1 cellular context compared by ENCODE assay signal in the genomic region with DNA sequence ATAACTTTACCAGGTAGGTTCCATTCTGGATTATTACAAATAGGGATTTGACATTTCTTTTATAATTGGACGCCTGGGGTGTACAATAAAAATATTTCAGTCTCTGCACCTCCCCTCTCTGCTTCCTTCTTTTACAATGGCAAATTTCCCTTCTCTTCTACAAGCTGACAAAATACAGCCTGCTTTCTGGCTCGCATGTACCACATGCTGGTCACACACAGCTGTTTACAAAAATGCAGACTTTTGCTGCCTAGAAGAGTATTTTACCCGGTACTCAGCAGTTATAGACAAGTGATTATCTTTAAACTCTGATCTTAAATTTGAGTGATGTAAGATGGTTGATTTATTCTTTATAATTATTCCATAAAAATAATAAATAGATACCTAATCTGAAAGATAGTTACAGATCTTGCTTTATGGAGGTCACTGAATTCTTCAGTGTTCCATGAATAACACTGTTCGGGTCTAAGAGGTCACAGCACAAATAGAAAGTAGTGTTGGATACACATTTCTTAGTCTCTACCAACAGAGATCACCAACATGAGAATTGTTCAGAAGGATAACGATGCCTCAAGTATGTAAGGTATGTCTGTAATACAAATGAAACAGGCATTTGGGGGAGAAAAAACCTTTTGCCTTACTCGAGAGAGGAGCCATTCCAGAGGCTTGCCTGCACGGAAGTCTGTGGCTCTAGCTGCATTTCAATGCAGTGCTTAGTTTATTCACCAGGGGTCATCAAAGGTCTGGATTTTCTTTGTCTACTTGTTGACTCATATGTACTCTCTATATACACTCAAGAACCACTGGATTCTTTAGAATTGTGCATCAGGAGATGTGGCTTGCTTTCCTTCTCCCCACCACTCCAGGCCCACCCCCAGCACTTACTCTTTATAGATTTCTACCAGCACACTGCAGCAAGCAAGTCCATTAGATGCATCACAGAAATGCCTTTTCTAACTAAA.
TF ChIP-seq lines count a peak whose summit lies in the region.

No MANE protein-coding gene starts in this region.

TF ChIP-seq in HepG2, 621 proteins besides CTCF, POLR2A, EP300 and RAD21 (continued from another document):
- TF ChIP-seq, protein P1, sequence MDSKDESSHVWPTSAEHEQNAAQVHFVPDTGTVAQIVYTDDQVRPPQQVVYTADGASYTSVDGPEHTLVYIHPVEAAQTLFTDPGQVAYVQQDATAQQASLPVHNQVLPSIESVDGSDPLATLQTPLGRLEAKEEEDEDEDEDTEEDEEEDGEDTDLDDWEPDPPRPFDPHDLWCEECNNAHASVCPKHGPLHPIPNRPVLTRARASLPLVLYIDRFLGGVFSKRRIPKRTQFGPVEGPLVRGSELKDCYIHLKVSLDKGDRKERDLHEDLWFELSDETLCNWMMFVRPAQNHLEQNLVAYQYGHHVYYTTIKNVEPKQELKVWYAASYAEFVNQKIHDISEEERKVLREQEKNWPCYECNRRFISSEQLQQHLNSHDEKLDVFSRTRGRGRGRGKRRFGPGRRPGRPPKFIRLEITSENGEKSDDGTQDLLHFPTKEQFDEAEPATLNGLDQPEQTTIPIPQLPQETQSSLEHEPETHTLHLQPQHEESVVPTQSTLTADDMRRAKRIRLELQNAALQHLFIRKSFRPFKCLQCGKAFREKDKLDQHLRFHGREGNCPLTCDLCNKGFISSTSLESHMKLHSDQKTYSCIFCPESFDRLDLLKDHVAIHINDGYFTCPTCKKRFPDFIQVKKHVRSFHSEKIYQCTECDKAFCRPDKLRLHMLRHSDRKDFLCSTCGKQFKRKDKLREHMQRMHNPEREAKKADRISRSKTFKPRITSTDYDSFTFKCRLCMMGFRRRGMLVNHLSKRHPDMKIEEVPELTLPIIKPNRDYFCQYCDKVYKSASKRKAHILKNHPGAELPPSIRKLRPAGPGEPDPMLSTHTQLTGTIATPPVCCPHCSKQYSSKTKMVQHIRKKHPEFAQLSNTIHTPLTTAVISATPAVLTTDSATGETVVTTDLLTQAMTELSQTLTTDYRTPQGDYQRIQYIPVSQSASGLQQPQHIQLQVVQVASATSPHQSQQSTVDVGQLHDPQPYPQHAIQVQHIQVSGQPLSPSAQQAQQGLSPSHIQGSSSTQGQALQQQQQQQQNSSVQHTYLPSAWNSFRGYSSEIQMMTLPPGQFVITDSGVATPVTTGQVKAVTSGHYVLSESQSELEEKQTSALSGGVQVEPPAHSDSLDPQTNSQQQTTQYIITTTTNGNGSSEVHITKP (CRISPR knock-in tag; IDR thresholded peaks at IDR 0.05; ENCODE audit: low read depth): no peak
- TF ChIP-seq SOX5 (CRISPR knock-in tag; IDR thresholded peaks at IDR 0.05; ENCODE audit: borderline replicate concordance) (peak; percentile 20; the same call in 1 of the 2 replicates), FOSL2 (CRISPR knock-in tag; IDR thresholded peaks at IDR 0.05) (peak; percentile 24; the same call in 1 of the 2 replicates), NFYB (CRISPR knock-in tag; IDR thresholded peaks at IDR 0.05) (no peak), PPARG (CRISPR knock-in tag; conservative IDR thresholded peaks at IDR 0.05) (0 out of 2 replicates have a peak, but pooled peaks have one; percentile 22), ZNF615 (CRISPR knock-in tag; IDR thresholded peaks at IDR 0.05; ENCODE audit: borderline replicate concordance) (no peak), ZNF274 (CRISPR knock-in tag; IDR thresholded peaks at IDR 0.05) (no peak), ZNF562 (CRISPR knock-in tag; IDR thresholded peaks at IDR 0.05; ENCODE audit: borderline replicate concordance) (no peak), ZNF18 (CRISPR knock-in tag; IDR thresholded peaks at IDR 0.05; ENCODE audit: insufficient replicate concordance) (no peak), KLF9 (CRISPR knock-in tag; IDR thresholded peaks at IDR 0.05; ENCODE audit: low read depth) (no peak), PHF5A (CRISPR knock-in tag; IDR thresholded peaks at IDR 0.05; ENCODE audit: low read depth, unreplicated experiment) (no peak), GATA4 (IDR thresholded peaks at IDR 0.05; ENCODE audit: borderline replicate concordance, low read depth) (no peak), IKZF5 (CRISPR knock-in tag; IDR thresholded peaks at IDR 0.05) (0 out of 2 replicates have a peak, but pooled peaks have one; percentile 19), AFF4 (CRISPR knock-in tag; IDR thresholded peaks at IDR 0.05) (no peak), ELF3 (CRISPR knock-in tag; IDR thresholded peaks at IDR 0.05) (0 out of 2 replicates have a peak, but pooled peaks have one; percentile 45), ZBTB14 (CRISPR knock-in tag; IDR thresholded peaks at IDR 0.05) (no peak), FOXA3 (CRISPR knock-in tag; IDR thresholded peaks at IDR 0.05) (peak; percentile 66), STAG1 (CRISPR knock-in tag; IDR thresholded peaks at IDR 0.05) (peak; percentile 91), ZNF30 (CRISPR knock-in tag; IDR thresholded peaks at IDR 0.05) (no peak), CSRNP2 (CRISPR knock-in tag; conservative IDR thresholded peaks at IDR 0.05; ENCODE audit: low read depth) (no peak), ZNF674 (CRISPR knock-in tag; IDR thresholded peaks at IDR 0.05; ENCODE audit: low read depth) (no peak), IRX3 (CRISPR knock-in tag; IDR thresholded peaks at IDR 0.05; ENCODE audit: borderline replicate concordance, low read depth) (no peak), MYNN (CRISPR knock-in tag; IDR thresholded peaks at IDR 0.05; ENCODE audit: low read depth) (no peak), FOXA1 (IDR thresholded peaks at IDR 0.05) (no peak), FOXA1 (CRISPR knock-in tag; IDR thresholded peaks at IDR 0.05) (peak; percentile 84), ZNF12 (CRISPR knock-in tag; IDR thresholded peaks at IDR 0.05) (no peak), SRSF9 (IDR thresholded peaks at IDR 0.05; ENCODE audit: borderline replicate concordance, insufficient read depth, low read depth, low read length, poor library complexity, severe bottlenecking) (no peak), ZNF749 (CRISPR knock-in tag; IDR thresholded peaks at IDR 0.05; ENCODE audit: borderline replicate concordance) (no peak), ARHGAP35 (CRISPR knock-in tag; IDR thresholded peaks at IDR 0.05; ENCODE audit: borderline replicate concordance) (no peak)
